Comparison of ENCODE assay signal across 1 cellular context in genomic region chr7:104328970-104329825, GRCh38.
A peak's percentile ranks its signal among the peaks of the same experiment; 100 is the strongest.
TF ChIP-seq lines count a peak whose summit lies in the region.

No MANE protein-coding gene starts in this region.

TF ChIP-seq in HEK293, 187 proteins besides CTCF, POLR2A, EP300 and RAD21 (continued from another document and continues in another):
- TF ChIP-seq ZNF645 (tag by site-specific recombination; IDR thresholded peaks at IDR 0.05) = no peak
- TF ChIP-seq ZBTB11 (tag by site-specific recombination; conservative IDR thresholded peaks at IDR 0.05; ENCODE audit: low read depth) = no peak
- no peak for TF ChIP-seq FEZF1 (tag by site-specific recombination; IDR thresholded peaks at IDR 0.05)
- no peak for TF ChIP-seq ZNF701 (tag by site-specific recombination; IDR thresholded peaks at IDR 0.05)
- no peak for TF ChIP-seq ZNF629 (tag by site-specific recombination; IDR thresholded peaks at IDR 0.05)
- TF ChIP-seq ZNF530 (tag by site-specific recombination; IDR thresholded peaks at IDR 0.05; ENCODE audit: low read depth) = no peak
- TF ChIP-seq ZNF785 (tag by site-specific recombination; IDR thresholded peaks at IDR 0.05) = no peak
- TF ChIP-seq HOXA7 (CRISPR knock-in tag; IDR thresholded peaks at IDR 0.05; ENCODE audit: borderline replicate concordance) = no peak
- no peak for TF ChIP-seq ATF2 (tag by site-specific recombination; IDR thresholded peaks at IDR 0.05; ENCODE audit: low read depth)
- TF ChIP-seq TSHZ1 (tag by site-specific recombination; IDR thresholded peaks at IDR 0.05; ENCODE audit: borderline replicate concordance) = no peak
- no peak for TF ChIP-seq KLF7 (tag by site-specific recombination; IDR thresholded peaks at IDR 0.05; ENCODE audit: borderline replicate concordance)
- no peak for TF ChIP-seq TCF7L2 (IDR thresholded peaks at IDR 0.05; ENCODE audit: borderline replicate concordance, low read depth, low read length)
- no peak for TF ChIP-seq WT1 (tag by site-specific recombination; IDR thresholded peaks at IDR 0.05)
- no peak for TF ChIP-seq PRDM2 (tag by site-specific recombination; IDR thresholded peaks at IDR 0.05; ENCODE audit: borderline replicate concordance)
- TF ChIP-seq ZNF169 (tag by site-specific recombination; IDR thresholded peaks at IDR 0.05) = no peak
- TF ChIP-seq ZNF433 (tag by site-specific recombination; IDR thresholded peaks at IDR 0.05; ENCODE audit: low read depth) = no peak
- no peak for TF ChIP-seq ZNF184 (tag by site-specific recombination; IDR thresholded peaks at IDR 0.05)
- TF ChIP-seq GLIS2 (tag by site-specific recombination; IDR thresholded peaks at IDR 0.05) = peak; percentile 60; the same call in 1 of the 2 replicates
- no peak for TF ChIP-seq BCL11B (tag by site-specific recombination; IDR thresholded peaks at IDR 0.05; ENCODE audit: low read depth)
- no peak for TF ChIP-seq ZNF561 (tag by site-specific recombination; IDR thresholded peaks at IDR 0.05; ENCODE audit: borderline replicate concordance)
- no peak for TF ChIP-seq ZNF248 (tag by site-specific recombination; IDR thresholded peaks at IDR 0.05)
- TF ChIP-seq, protein P1, sequence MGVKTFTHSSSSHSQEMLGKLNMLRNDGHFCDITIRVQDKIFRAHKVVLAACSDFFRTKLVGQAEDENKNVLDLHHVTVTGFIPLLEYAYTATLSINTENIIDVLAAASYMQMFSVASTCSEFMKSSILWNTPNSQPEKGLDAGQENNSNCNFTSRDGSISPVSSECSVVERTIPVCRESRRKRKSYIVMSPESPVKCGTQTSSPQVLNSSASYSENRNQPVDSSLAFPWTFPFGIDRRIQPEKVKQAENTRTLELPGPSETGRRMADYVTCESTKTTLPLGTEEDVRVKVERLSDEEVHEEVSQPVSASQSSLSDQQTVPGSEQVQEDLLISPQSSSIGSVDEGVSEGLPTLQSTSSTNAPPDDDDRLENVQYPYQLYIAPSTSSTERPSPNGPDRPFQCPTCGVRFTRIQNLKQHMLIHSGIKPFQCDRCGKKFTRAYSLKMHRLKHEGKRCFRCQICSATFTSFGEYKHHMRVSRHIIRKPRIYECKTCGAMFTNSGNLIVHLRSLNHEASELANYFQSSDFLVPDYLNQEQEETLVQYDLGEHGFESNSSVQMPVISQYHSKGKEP (tag by site-specific recombination; IDR thresholded peaks at IDR 0.05) = no peak
- no peak for TF ChIP-seq ZNF148 (tag by site-specific recombination; IDR thresholded peaks at IDR 0.05; ENCODE audit: borderline replicate concordance)
- no peak for TF ChIP-seq ZBTB17 (tag by site-specific recombination; IDR thresholded peaks at IDR 0.05)
- no peak for TF ChIP-seq ZNF660 (tag by site-specific recombination; IDR thresholded peaks at IDR 0.05)
- TF ChIP-seq ZNF26 (tag by site-specific recombination; IDR thresholded peaks at IDR 0.05) = no peak
- peak; percentile 34; the same call in 1 of the 2 replicates for TF ChIP-seq ZIC2 (tag by site-specific recombination; IDR thresholded peaks at IDR 0.05)
- no peak for TF ChIP-seq ZNF677 (tag by site-specific recombination; IDR thresholded peaks at IDR 0.05)
- TF ChIP-seq ZBTB10 (tag by site-specific recombination; IDR thresholded peaks at IDR 0.05) = peak; percentile 48; the same call in 1 of the 2 replicates
- peak; percentile 70 for TF ChIP-seq SP3 (tag by site-specific recombination; IDR thresholded peaks at IDR 0.05)
